ENCODE assay signal across 14 cellular contexts in the genomic region with DNA sequence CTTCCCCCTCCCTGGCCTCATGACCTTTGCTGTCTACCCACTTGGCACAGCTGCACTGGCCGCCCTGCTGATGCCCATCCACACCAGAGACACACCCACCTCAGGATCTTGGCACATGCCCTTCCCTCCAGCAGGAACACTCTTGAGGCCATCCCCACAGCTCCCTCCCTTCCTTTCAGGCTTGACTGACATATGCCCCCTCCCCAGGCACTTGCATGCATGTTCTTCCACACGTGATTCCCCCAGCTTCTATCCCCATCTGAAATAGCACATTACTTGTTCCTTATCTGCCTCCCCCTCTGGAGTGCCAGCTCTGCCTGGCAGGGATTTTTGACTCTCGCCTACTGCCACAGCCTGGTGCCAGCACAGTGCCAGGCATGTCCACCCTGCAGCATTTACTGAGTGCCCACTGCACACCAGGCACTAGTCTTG.
A peak's percentile ranks its signal among the peaks of the same experiment; 100 is the strongest.
DNase-seq lines count a peak whose midpoint lies in the region; ATAC-seq, FAIRE-seq and TF ChIP-seq lines count a peak whose summit lies in the region.
"Had no signal": no experiment of that assay in that cellular context is flagged by ENCODE, and none has a peak within 500 bp of the region (broad histone marks: within the 10 kb centered on the region; RNA-seq: fewer than 3 reads in every experiment).

No MANE protein-coding gene starts in this region.

- dilution Hi-C loops in endothelial cell of umbilical vein (cut with MboI; ENCODE audit: extremely low pct_ligation_motif_present, low sequenced_read_pairs): no loop called here

- TF ChIP-seq POLR2A in endothelial cell of umbilical vein (IDR thresholded peaks at IDR 0.05; ENCODE audit: low read depth, low read length) (no peak), GM12891 (IDR thresholded peaks at IDR 0.05; ENCODE audit: low read depth, low read length) (no peak)

- H3K9ac ChIP-seq in endothelial cell of umbilical vein (replicated peaks; ENCODE audit: extremely low read depth, insufficient read depth, low read length): peak overlapping the region; percentile 71

- TF ChIP-seq CTCF in endothelial cell of umbilical vein (IDR thresholded peaks at IDR 0.05; ENCODE audit: extremely low read depth in 1 of 2, insufficient read depth in 1 of 2, low read depth in 1 of 2, low read length in 2 of 2): no peak
- no peak for TF ChIP-seq CTCF in progenitor cell of endocrine pancreas (IDR thresholded peaks at IDR 0.05; ENCODE audit: unreplicated experiment)

- H3K9me3 ChIP-seq in endothelial cell of umbilical vein (replicated peaks; ENCODE audit: control insufficient read depth, insufficient read depth, low read length): no peaks in the 10 kb centered on the region

- FAIRE-seq in endothelial cell of umbilical vein (lab: Jason Lieb, UNC) (no peak), GM12891 (lab: Jason Lieb, UNC) (no peak)
- FAIRE-seq: GM12892 had no signal

- peak; percentile 25 for ATAC-seq in left lobe of liver
- no peak for ATAC-seq in HG03097 (IDR thresholded peaks at IDR 0.05; ENCODE audit: low FRiP score, unreplicated experiment)
- no peak for ATAC-seq in esophagus mucosa
- ATAC-seq in GM18517 (IDR thresholded peaks at IDR 0.05; ENCODE audit: unreplicated experiment): no peak
- ATAC-seq: left colon, T-cell had no signal

- peaks cover 47% of the 10 kb centered on the region for H3K4me1 Mint-ChIP-seq in progenitor cell of endocrine pancreas (ENCODE audit: low read depth)
- H3K4me1 Mint-ChIP-seq: activated B cell treated with CpG ODN at 0.5 μM for 24 hours, T-cell had no signal

- no TSS peak for BruUV-seq in endothelial cell of umbilical vein (replicated peaks; lab: Mats Ljungman, UMichigan)

- H2AFZ ChIP-seq in endothelial cell of umbilical vein (ENCODE audit: low read depth, low read length): no peak overlapping the region

- H3K9me3 Mint-ChIP-seq in progenitor cell of endocrine pancreas (ENCODE audit: low read depth): no peaks in the 10 kb centered on the region
- H3K9me3 Mint-ChIP-seq: activated B cell treated with CpG ODN at 0.5 μM for 24 hours; CD4-positive, CD25-positive, alpha-beta regulatory T cell; T-cell had no signal

- no peak overlapping the region for H3K4me3 Mint-ChIP-seq in progenitor cell of endocrine pancreas (ENCODE audit: low read depth)
- H3K4me3 Mint-ChIP-seq: activated B cell treated with CpG ODN at 0.5 μM for 24 hours; CD4-positive, CD25-positive, alpha-beta regulatory T cell; T-cell had no signal

- no peak overlapping the region for H3K4me2 ChIP-seq in endothelial cell of umbilical vein (ENCODE audit: insufficient read depth, low read length)

- no peaks in the 10 kb centered on the region for H4K20me1 ChIP-seq in endothelial cell of umbilical vein (replicated peaks; ENCODE audit: control insufficient read depth, extremely low read depth, insufficient read depth, low read length)

- CTCF ChIA-PET in endothelial cell of umbilical vein (lab: Charles Lee): interaction anchor here (1.1 to 3.1 kb wide), 13 partner anchors 12 to 229 kb away, joined by 3 to 18 read pairs (median 5); a partner anchor contains a TSS

- no peaks in the 10 kb centered on the region for H3K9me1 ChIP-seq in endothelial cell of umbilical vein (replicated peaks; ENCODE audit: control insufficient read depth, extremely low read depth, insufficient read depth, low read length)

- peak overlapping the region; percentile 84 for H3K27ac ChIP-seq in endothelial cell of umbilical vein (ENCODE audit: insufficient read depth, low read depth, low read length)

- peak overlapping the region; percentile 30 for H3K27ac Mint-ChIP-seq in progenitor cell of endocrine pancreas
- H3K27ac Mint-ChIP-seq: activated B cell treated with CpG ODN at 0.5 μM for 24 hours; CD4-positive, CD25-positive, alpha-beta regulatory T cell; T-cell had no signal

- H3K27me3 Mint-ChIP-seq in progenitor cell of endocrine pancreas: peaks cover 3% of the 10 kb centered on the region
- H3K27me3 Mint-ChIP-seq: activated B cell treated with CpG ODN at 0.5 μM for 24 hours had no signal

- H3K79me2 ChIP-seq in endothelial cell of umbilical vein (ENCODE audit: control insufficient read depth, insufficient read depth, low read length): no peaks in the 10 kb centered on the region

- peaks cover 43% of the 10 kb centered on the region for H3K4me1 ChIP-seq in endothelial cell of umbilical vein (ENCODE audit: control insufficient read depth, extremely low read depth, insufficient read depth, low read length)

- no peak overlapping the region for H3K4me3 ChIP-seq in endothelial cell of umbilical vein (replicated peaks in 1 of 3; ENCODE audit: insufficient read depth in 1 of 3, low read depth in 1 of 3, low read length in 3 of 3)

- POLR2A ChIA-PET in endothelial cell of umbilical vein (lab: Charles Lee): interaction anchor here (0.8 to 2.0 kb wide), 6 partner anchors 12 to 123 kb away, joined by 3 to 13 read pairs (median 6); no protein-coding TSS in a partner anchor

- H3K27me3 ChIP-seq in endothelial cell of umbilical vein (ENCODE audit: control insufficient read depth in 2 of 2, insufficient read depth in 2 of 2, low read length in 2 of 2): no peaks in the 10 kb centered on the region

- DNase-seq in endothelial cell of umbilical vein (ENCODE audit: low read depth, low spot score) (no peak), left lobe of liver (ENCODE audit: low spot score) (no peak), progenitor cell of endocrine pancreas (ENCODE audit: low spot score, unreplicated experiment) (no peak), GM12891 (ENCODE audit: insufficient read length, low spot score) (no peak)
- DNase-seq: activated B cell treated with CpG ODN at 0.5 μM for 24 hours; activated gamma-delta T cell treated with Interleukin-2 at 50 U/mL for 16 hours; CD4-positive, CD25-positive, alpha-beta regulatory T cell; stimulated activated CD4-positive, alpha-beta T cell treated with anti-CD3 and anti-CD28 coated beads, Interleukin-12 subunit alpha, Interleukin-12 subunit beta, amount 100 ng/mL, for 4 hours; T-cell had no signal

- intact Hi-C loops in endothelial cell of umbilical vein (cut with micrococcal nuclease): loop anchor here (1.0 to 5.0 kb wide), 6 partner anchors 11 to 148 kb away; a partner anchor contains a TSS

- H3K36me3 Mint-ChIP-seq in progenitor cell of endocrine pancreas (ENCODE audit: insufficient read depth): no peaks in the 10 kb centered on the region
- H3K36me3 Mint-ChIP-seq: CD4-positive, CD25-positive, alpha-beta regulatory T cell; T-cell had no signal

- H3K36me3 ChIP-seq in endothelial cell of umbilical vein (ENCODE audit: control insufficient read depth in 2 of 2, extremely low read depth in 1 of 2, insufficient read depth in 2 of 2, low read length in 2 of 2): no peaks in the 10 kb centered on the region

TF ChIP-seq in endothelial cell of umbilical vein, 7 proteins besides CTCF, POLR2A, EP300 and RAD21:
- no peak for TF ChIP-seq GATA2 (IDR thresholded peaks at IDR 0.05; ENCODE audit: insufficient read depth, insufficient read length, low read depth, low read length)
- no peak for TF ChIP-seq FOS (IDR thresholded peaks at IDR 0.05; ENCODE audit: borderline replicate concordance, insufficient read depth, low read length)
- TF ChIP-seq, protein P1, sequence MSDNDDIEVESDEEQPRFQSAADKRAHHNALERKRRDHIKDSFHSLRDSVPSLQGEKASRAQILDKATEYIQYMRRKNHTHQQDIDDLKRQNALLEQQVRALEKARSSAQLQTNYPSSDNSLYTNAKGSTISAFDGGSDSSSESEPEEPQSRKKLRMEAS (IDR thresholded peaks at IDR 0.05; ENCODE audit: insufficient read depth, insufficient read length): no peak
- no peak for TF ChIP-seq MYC (IDR thresholded peaks at IDR 0.05; ENCODE audit: low read depth, low read length)
- no peak for TF ChIP-seq EZH2 (IDR thresholded peaks at IDR 0.05; ENCODE audit: borderline replicate concordance, low read depth, low read length, severe bottlenecking)
- TF ChIP-seq POLR2AphosphoS5 (IDR thresholded peaks at IDR 0.05; ENCODE audit: insufficient read depth, low read depth, low read length): no peak
- no peak for TF ChIP-seq JUN (IDR thresholded peaks at IDR 0.05; ENCODE audit: borderline replicate concordance, insufficient read depth, insufficient read length, low read depth)

TF ChIP-seq in GM12891, 5 proteins besides CTCF, POLR2A, EP300 and RAD21:
- TF ChIP-seq SPI1 (IDR thresholded peaks at IDR 0.05; ENCODE audit: low read depth, low read length) (no peak), POLR2AphosphoS5 (IDR thresholded peaks at IDR 0.05; ENCODE audit: low read depth, low read length) (no peak), PAX5 (IDR thresholded peaks at IDR 0.05; ENCODE audit: insufficient read depth, low read length, severe bottlenecking) (no peak), TAF1 (IDR thresholded peaks at IDR 0.05; ENCODE audit: low read depth, low read length) (no peak), POU2F2 (IDR thresholded peaks at IDR 0.05; ENCODE audit: low read depth, low read length) (no peak)
